11 cellular contexts compared by ENCODE assay signal in the genomic region with DNA sequence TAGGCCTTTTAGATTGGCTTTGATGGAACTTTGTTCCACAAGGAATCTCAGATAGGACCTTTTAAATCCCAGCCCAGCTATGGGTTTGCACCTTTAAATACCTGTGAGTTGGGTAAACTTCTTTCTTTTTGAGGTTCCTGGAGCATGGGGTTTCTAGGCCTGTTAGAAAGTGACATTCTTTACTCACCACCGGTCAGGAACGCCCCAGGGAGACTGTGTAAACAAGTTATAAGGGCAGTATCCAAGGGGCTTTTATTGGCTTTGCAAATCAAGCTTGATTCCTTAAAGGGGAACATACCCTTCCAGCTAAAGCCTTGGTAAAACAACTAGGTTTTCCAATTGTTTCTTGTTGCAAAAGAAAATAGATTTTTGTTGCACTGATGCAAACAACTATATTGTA.
"Had no signal": no experiment of that assay in that cellular context is flagged by ENCODE, and none has a peak within 500 bp of the region (broad histone marks: within the 10 kb centered on the region; RNA-seq: fewer than 3 reads in every experiment).

No MANE protein-coding gene starts in this region.

- H3K9me3 ChIP-seq: breast epithelium, left ventricle myocardium inferior, uterus had no signal

- FAIRE-seq: keratinocyte had no signal

- DNase-seq: activated naive CD4-positive, alpha-beta T cell treated with Interleukin-2 at 50 U/mL for 16 hours; activated T-cell treated with anti-CD3 and anti-CD28 coated beads for 4 hours; anterior cingulate cortex; effector memory CD8-positive, alpha-beta T cell; left ventricle myocardium inferior; nucleus accumbens; posterior cingulate gyrus; uterus had no signal

- H3K4me1 ChIP-seq: breast epithelium, left ventricle myocardium inferior, uterus had no signal

- H3K4me3 ChIP-seq: breast epithelium, left ventricle myocardium inferior, uterus had no signal

- H3K36me3 ChIP-seq: breast epithelium, left ventricle myocardium inferior, uterus had no signal

- H3K27ac ChIP-seq: breast epithelium, epithelial cell of prostate, left ventricle myocardium inferior, uterus had no signal

- H3K27me3 ChIP-seq: uterus had no signal
